28 cellular contexts compared by ENCODE assay signal in the genomic region with DNA sequence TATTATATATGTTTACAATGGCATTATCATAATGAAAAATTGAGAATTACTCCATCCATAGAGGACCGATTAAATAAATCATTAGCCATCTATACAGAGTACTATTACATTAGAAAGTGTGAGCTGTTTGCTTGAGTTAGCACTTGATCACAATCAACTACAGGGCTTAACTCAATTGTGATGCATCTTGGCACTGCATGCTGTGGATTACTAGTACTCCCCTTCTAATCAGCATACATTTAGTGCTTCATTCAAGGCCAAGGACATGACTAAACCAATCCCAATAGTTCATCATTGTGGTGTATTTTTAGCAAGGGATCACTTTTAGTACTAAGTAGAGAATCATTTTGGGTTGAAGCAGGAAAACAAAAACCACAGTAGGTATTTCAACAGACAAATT. TPM values are rescaled to one million over a fixed set of nuclear protein-coding genes. Genes with fewer than 3 reads are reported as not detected.
"Had no signal": no experiment of that assay in that cellular context is flagged by ENCODE, and none has a peak within 500 bp of the region (broad histone marks: within the 10 kb centered on the region; RNA-seq: fewer than 3 reads in every experiment).

No MANE protein-coding gene starts in this region.

- H3K79me2 ChIP-seq: hepatocyte had no signal

- H3K4me3 Mint-ChIP-seq: naive thymus-derived CD4-positive, alpha-beta T cell; nephron; neural progenitor cell; stimulated activated naive CD8-positive, alpha-beta T cell treated with anti-CD3 and anti-CD28 coated beads, Interleukin-15, amount 100 ng/mL, for 72 hours had no signal

- H3K4me3 ChIP-seq: coronary artery, esophagus muscularis mucosa, gastroesophageal sphincter, heart left ventricle, hepatocyte, left lung, neural progenitor cell, prostate gland, right atrium auricular region, smooth muscle cell, suprapubic skin, vagina had no signal

- H3K9me3 Mint-ChIP-seq: neural progenitor cell had no signal

- H3K9ac ChIP-seq: neural progenitor cell had no signal

- H3K4me1 ChIP-seq: esophagus muscularis mucosa, foreskin keratinocyte, gastroesophageal sphincter, heart left ventricle, left lung, neural progenitor cell, prostate gland, right atrium auricular region, suprapubic skin, vagina had no signal

- H3K27ac Mint-ChIP-seq: naive thymus-derived CD4-positive, alpha-beta T cell; nephron; neural progenitor cell; stimulated activated naive CD8-positive, alpha-beta T cell treated with anti-CD3 and anti-CD28 coated beads, Interleukin-15, amount 100 ng/mL, for 72 hours had no signal

- H2AFZ ChIP-seq: hepatocyte, neural progenitor cell had no signal

- H3K27me3 Mint-ChIP-seq: naive thymus-derived CD4-positive, alpha-beta T cell; stimulated activated naive CD8-positive, alpha-beta T cell treated with anti-CD3 and anti-CD28 coated beads, Interleukin-15, amount 100 ng/mL, for 72 hours had no signal

- H3K27ac ChIP-seq: coronary artery, esophagus muscularis mucosa, foreskin keratinocyte, gastroesophageal sphincter, heart left ventricle, hepatocyte, left lung, neural progenitor cell, prostate gland, right atrium auricular region, suprapubic skin, vagina had no signal

- H3K27me3 ChIP-seq: esophagus muscularis mucosa, foreskin keratinocyte, gastroesophageal sphincter, heart left ventricle, hepatocyte, left lung, neural progenitor cell, right atrium auricular region, suprapubic skin, vagina had no signal

- ATAC-seq: foreskin keratinocyte; gastroesophageal sphincter; heart left ventricle; left cardiac atrium; left lung; naive thymus-derived CD4-positive, alpha-beta T cell; sciatic nerve; stimulated activated naive CD8-positive, alpha-beta T cell treated with anti-CD3 and anti-CD28 coated beads, Interleukin-15, amount 100 ng/mL, for 72 hours had no signal

- DNase-seq: dermis blood vessel endothelial cell; effector memory CD4-positive, alpha-beta T cell; foreskin keratinocyte; heart left ventricle; left cardiac atrium; left lung; mesenchymal stem cell; midbrain; naive thymus-derived CD4-positive, alpha-beta T cell; stimulated activated CD4-positive, alpha-beta T cell treated with anti-CD3 and anti-CD28 coated beads, Interleukin-12 subunit alpha, Interleukin-12 subunit beta, amount 100 ng/mL, for 4 hours; stimulated activated CD4-positive, alpha-beta T cell treated with anti-CD3 and anti-CD28 coated beads, Interleukin-1b, Interleukin-23, amount 100 ng/mL, for 48 hours; stimulated activated CD4-positive, alpha-beta T cell treated with anti-CD3 and anti-CD28 coated beads, Interleukin-4, amount 100 ng/mL, for 1 hour; stimulated activated CD8-positive, alpha-beta memory T cell treated with anti-CD3 and anti-CD28 coated beads, Interleukin-4, amount 100 ng/mL, for 48 hours; stimulated activated naive CD4-positive, alpha-beta T cell; stimulated activated naive CD8-positive, alpha-beta T cell treated with anti-CD3 and anti-CD28 coated beads, Interleukin-15, amount 100 ng/mL, for 72 hours; trophoblast cell had no signal

- H3K36me3 Mint-ChIP-seq: naive thymus-derived CD4-positive, alpha-beta T cell; neural progenitor cell had no signal

- H3K4me1 Mint-ChIP-seq: naive thymus-derived CD4-positive, alpha-beta T cell; nephron; stimulated activated naive CD8-positive, alpha-beta T cell treated with anti-CD3 and anti-CD28 coated beads, Interleukin-15, amount 100 ng/mL, for 72 hours had no signal

- H3K4me2 ChIP-seq: hepatocyte, neural progenitor cell, smooth muscle cell had no signal

- H3K36me3 ChIP-seq: esophagus muscularis mucosa, gastroesophageal sphincter, heart left ventricle, left lung, neural progenitor cell, prostate gland, right atrium auricular region, suprapubic skin, vagina had no signal

- H3K9me3 ChIP-seq: esophagus muscularis mucosa, gastroesophageal sphincter, heart left ventricle, left lung, prostate gland, right atrium auricular region, suprapubic skin, vagina had no signal

RNA-seq across cellular contexts. Expression of gene ARHGAP42, which starts 23.5 kb away (rescaled TPM):
- polyA plus RNA-seq: naive thymus-derived CD4-positive, alpha-beta T cell had no signal
